Comparison of ENCODE assay signal across 20 cellular contexts in genomic region chr4:1626151-1626550, GRCh38. TPM values are rescaled to one million over a fixed set of nuclear protein-coding genes. Genes with fewer than 3 reads are reported as not detected.
"Had no signal": no experiment of that assay in that cellular context is flagged by ENCODE, and none has a peak within 500 bp of the region (broad histone marks: within the 10 kb centered on the region; RNA-seq: fewer than 3 reads in every experiment).

No MANE protein-coding gene starts in this region.

- H3K4me2 ChIP-seq: smooth muscle cell had no signal

- H3K9ac ChIP-seq: parathyroid adenoma had no signal

- H3K36me3 ChIP-seq: heart left ventricle, left ventricle myocardium inferior, lower lobe of right lung, prostate gland, right atrium auricular region, stomach, tibial artery had no signal

- H3K4me1 ChIP-seq: lower lobe of right lung, parathyroid adenoma, prostate gland, right atrium auricular region had no signal

- ATAC-seq: heart left ventricle; left colon; lower lobe of right lung; natural killer cell treated with Interleukin-12 subunit alpha and Interleukin-12 subunit beta and Interleukin-15 and Interleukin-18, amount 100 ng/mL, for 72 hours; sciatic nerve; stimulated activated effector memory CD8-positive, alpha-beta T cell treated with anti-CD3 and anti-CD28 coated beads, Interleukin-12 subunit alpha, Interleukin-12 subunit beta, amount 100 ng/mL, for 72 hours had no signal

- H3K9me3 ChIP-seq: heart left ventricle, left ventricle myocardium inferior, lower lobe of right lung, prostate gland, right atrium auricular region, stomach, tibial artery had no signal

- DNase-seq: cerebellar nuclear complex; effector CD4-positive, alpha-beta T cell; heart left ventricle; left colon; left ventricle myocardium inferior; lower lobe of right lung; naive B cell; stimulated activated CD4-positive, alpha-beta T cell treated with anti-CD3 and anti-CD28 coated beads, Interleukin-2, amount 100 ng/mL, for 24 hours; stimulated activated CD4-positive, alpha-beta T cell treated with anti-CD3 and anti-CD28 coated beads, Interleukin-4, amount 100 ng/mL, for 24 hours; stimulated activated naive CD4-positive, alpha-beta T cell treated with Interleukin-2 at 50 U/mL for 16 hours; stomach; tibial artery had no signal

- H3K4me3 ChIP-seq: dorsolateral prefrontal cortex, heart left ventricle, left ventricle myocardium inferior, lower lobe of right lung, prostate gland, right atrium auricular region, smooth muscle cell, stomach, tibial artery had no signal

- H3K27me3 ChIP-seq: dorsolateral prefrontal cortex, heart left ventricle, right atrium auricular region, stomach had no signal

- H2AFZ ChIP-seq: parathyroid adenoma had no signal

- H3K27ac ChIP-seq: heart left ventricle, left ventricle myocardium inferior, lower lobe of right lung, parathyroid adenoma, prostate gland, right atrium auricular region, stomach, tibial artery had no signal

RNA-seq across cellular contexts. Expression of gene FAM53A, which starts 58.0 kb away (rescaled TPM):
- total RNA-seq: smooth muscle cell had no signal
